ENCODE assay signal across 12 cellular contexts in the genomic region with DNA sequence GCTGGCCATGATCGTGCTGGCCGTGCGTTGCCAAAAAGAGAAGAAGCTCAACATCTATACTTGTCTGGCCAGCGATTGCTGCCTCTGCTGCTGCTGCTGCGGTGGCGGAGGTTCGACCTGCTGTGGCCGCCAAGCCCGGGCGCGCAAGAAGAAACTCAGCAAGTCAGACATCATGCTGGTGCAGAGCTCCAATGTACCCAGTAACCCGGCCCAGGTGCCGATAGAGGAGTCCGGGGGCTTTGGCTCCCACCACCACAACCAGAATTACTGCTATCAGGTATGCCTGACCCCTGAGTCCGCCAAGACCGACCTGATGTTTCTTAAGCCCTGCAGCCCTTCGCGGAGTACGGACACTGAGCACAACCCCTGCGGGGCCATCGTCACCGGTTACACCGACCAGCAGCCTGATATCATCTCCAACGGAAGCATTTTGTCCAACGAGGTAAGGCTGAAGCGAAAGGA. TPM values are rescaled to one million over a fixed set of nuclear protein-coding genes. Genes with fewer than 3 reads are reported as not detected.
DNase-seq lines count a peak whose midpoint lies in the region; ATAC-seq and TF ChIP-seq lines count a peak whose summit lies in the region.
"Had no signal": no experiment of that assay in that cellular context is flagged by ENCODE, and none has a peak within 500 bp of the region (broad histone marks: within the 10 kb centered on the region; RNA-seq: fewer than 3 reads in every experiment).

No MANE protein-coding gene starts in this region.

- no peaks in the 10 kb centered on the region for H4K20me1 ChIP-seq in OCI-LY7 (ENCODE audit: insufficient read depth, low read length)

- H3K27ac ChIP-seq in esophagus (ENCODE audit: low read depth in 2 of 2, low read length in 1 of 2) (no peak overlapping the region), OCI-LY7 (ENCODE audit: low read depth, low read length, poor library complexity, severe bottlenecking) (no peak overlapping the region)
- H3K27ac ChIP-seq: SJSA1 had no signal

- ATAC-seq in mucosa of descending colon, result no peak

- peaks cover 0 to 34% of the 10 kb centered on the region in 2 donors for H3K27me3 ChIP-seq in esophagus (ENCODE audit: control insufficient read depth in 1 of 2, insufficient read depth in 2 of 2, low read length in 2 of 2)

- H3K9me2 ChIP-seq in OCI-LY7 (ENCODE audit: insufficient read depth, low read length), result no peaks in the 10 kb centered on the region

- H3K9me3 ChIP-seq in esophagus (ENCODE audit: control insufficient read depth in 2 of 2, insufficient read depth in 1 of 2, low read depth in 1 of 2, low read length in 1 of 2), result peaks cover 0 to 14% of the 10 kb centered on the region in 2 donors
- no peaks in the 10 kb centered on the region for H3K9me3 ChIP-seq in OCI-LY7 (ENCODE audit: low read length)
- no peaks in the 10 kb centered on the region for H3K9me3 ChIP-seq in mucosa of descending colon
- H3K9me3 ChIP-seq: SJSA1 had no signal

- intact Hi-C loops in OCI-LY7 (cut with micrococcal nuclease; ENCODE audit: unreplicated experiment), result no loop called here
- intact Hi-C loops in mucosa of descending colon (cut with DNase I, micrococcal nuclease), result no loop called here

- DNase-seq in Ammon's horn (ENCODE audit: low spot score) (peak; percentile 35), HPDE6-E6E7 (ENCODE audit: extremely low spot score) (peak; percentile 1), nucleus accumbens (lab: John Stamatoyannopoulos, UW) (peak in 39 of 56 donors; percentile 10 to 80 (median 59)), activated gamma-delta T cell (lab: John Stamatoyannopoulos, UW) (no peak), OCI-LY7 (ENCODE audit: low spot score) (no peak), mucosa of descending colon (no peak), SW 1271 (lab: John Stamatoyannopoulos, UW) (no peak)
- DNase-seq: activated naive CD4-positive, alpha-beta T cell treated with Interleukin-2 at 50 U/mL for 16 hours; GF-D8 had no signal

- H3K4me2 ChIP-seq in OCI-LY7 (ENCODE audit: low read length), result no peak overlapping the region

- H3K79me2 ChIP-seq in OCI-LY7 (ENCODE audit: insufficient read depth, low read depth, low read length), result no peaks in the 10 kb centered on the region

- POLR2A ChIA-PET in OCI-LY7 (lab: Charles Lee), result interaction anchor here (0.6 to 1.4 kb wide), 2 partner anchors 11 to 102 kb away, joined by 3 to 4 read pairs; no protein-coding TSS in a partner anchor

- BruUV-seq in OCI-LY7 (replicated peaks; lab: Mats Ljungman, UMichigan), result no TSS peak

- no peaks in the 10 kb centered on the region for H3K36me3 ChIP-seq in esophagus (ENCODE audit: control insufficient read depth in 2 of 2, insufficient read depth in 2 of 2, low read length in 1 of 2)
- H3K36me3 ChIP-seq in OCI-LY7 (ENCODE audit: insufficient read depth, low read length), result no peaks in the 10 kb centered on the region
- H3K36me3 ChIP-seq in mucosa of descending colon (ENCODE audit: low read depth), result no peaks in the 10 kb centered on the region
- H3K36me3 ChIP-seq: SJSA1 had no signal

- H3K4me1 ChIP-seq in esophagus (ENCODE audit: control insufficient read depth in 2 of 2, insufficient read depth in 2 of 2, low read length in 1 of 2), result peaks cover 12 to 17% of the 10 kb centered on the region in 2 donors
- H3K4me1 ChIP-seq in OCI-LY7 (ENCODE audit: insufficient read depth, low read length, poor library complexity, severe bottlenecking), result no peaks in the 10 kb centered on the region
- H3K4me1 ChIP-seq in mucosa of descending colon (ENCODE audit: low read depth), result peaks cover 10% of the 10 kb centered on the region
- H3K4me1 ChIP-seq: SJSA1 had no signal

- TF ChIP-seq CTCF in OCI-LY7 (conservative IDR thresholded peaks at IDR 0.05; ENCODE audit: low read length) (no peak), mucosa of descending colon (IDR thresholded peaks at IDR 0.05) (no peak)

- H2AFZ ChIP-seq in OCI-LY7 (ENCODE audit: low read length), result no peak overlapping the region

- CTCF ChIA-PET in OCI-LY7 (lab: Charles Lee; ENCODE audit: unreplicated experiment), result no interaction called here

- WGBS in esophagus, 2 donors, result 3 to 6% methylated on average over 23 to 26 of the region's 26 CpGs

- peak overlapping the region; percentile 0 to 14 for H3K4me3 ChIP-seq in esophagus (ENCODE audit: low read depth in 1 of 2, low read length in 2 of 2)
- H3K4me3 ChIP-seq in OCI-LY7 (ENCODE audit: low read depth, low read length, poor library complexity, severe bottlenecking), result no peak overlapping the region
- H3K4me3 ChIP-seq in mucosa of descending colon, result no peak overlapping the region
- H3K4me3 ChIP-seq: SJSA1 had no signal

RNA-seq across cellular contexts. Expression of gene PCDH10, which starts 3.3 kb away (rescaled TPM):
- under 1 TPM; 0.04 to 0.06 TPM for polyA plus RNA-seq in esophagus
- total RNA-seq in OCI-LY7 (2014; rRNA removed; shearing (Covaris generic)), result 0.21 TPM in 1 of 2 replicates, not detected in the other
- total RNA-seq in OCI-LY7 (2022), result not detected in 2 replicates
- 1 to 10 TPM in 1 of 3 donors, under 1 TPM in 2; 0.22 to 1.3 (median 0.32) TPM for total RNA-seq in mucosa of descending colon
- total RNA-seq: HT1080, SJSA1 had no signal

Comparison
In these comparisons a context has a peak if more than half of its experiments do, and no peak if none do; other contexts are left out.
1. DNase-seq: peak in Ammon's horn (single experiment), HPDE6-E6E7 (single experiment) and nucleus accumbens (39 of 56); none in activated gamma-delta T cell (single experiment), OCI-LY7 (single experiment), mucosa of descending colon (0 of 3) and SW 1271 (0 of 2).
2. H3K4me3 ChIP-seq: peak in esophagus (2 of 2); none in OCI-LY7 (single experiment) and mucosa of descending colon (single experiment).